ENCODE assay signal across 25 cellular contexts in genomic region chr4:98117363-98117762, GRCh38. TPM values are rescaled to one million over a fixed set of nuclear protein-coding genes. Genes with fewer than 3 reads are reported as not detected.
"Had no signal": no experiment of that assay in that cellular context is flagged by ENCODE, and none has a peak within 500 bp of the region (broad histone marks: within the 10 kb centered on the region; RNA-seq: fewer than 3 reads in every experiment).

No MANE protein-coding gene starts in this region.

- H3K4me1 ChIP-seq: stomach, suprapubic skin, testis, thyroid gland, tibial nerve, transverse colon, upper lobe of left lung, upper lobe of right lung, uterus, vagina had no signal

- H3K27me3 ChIP-seq: stomach, suprapubic skin, testis, thyroid gland, tibial artery, tibial nerve, transverse colon, upper lobe of left lung, upper lobe of right lung, uterus, vagina had no signal

- H3K27ac ChIP-seq: stomach, suprapubic skin, testis, thoracic aorta, thyroid gland, tibial artery, tibial nerve, transverse colon, upper lobe of left lung, upper lobe of right lung, uterus, vagina had no signal

- DNase-seq: stimulated activated CD4-positive, alpha-beta T cell treated with anti-CD3 and anti-CD28 coated beads, Interleukin-2, amount 100 ng/mL, for 48 hours; stimulated activated CD4-positive, alpha-beta T cell treated with anti-CD3 and anti-CD28 coated beads, Interleukin-4, amount 100 ng/mL, for 1 hour; stimulated activated CD4-positive, alpha-beta T cell treated with anti-CD3 and anti-CD28 coated beads, Interleukin-4, amount 100 ng/mL, for 24 hours; stimulated activated CD4-positive, alpha-beta T cell treated with anti-CD3 and anti-CD28 coated beads, Interleukin-4, amount 100 ng/mL, for 4 hours; stimulated activated CD8-positive, alpha-beta memory T cell treated with anti-CD3 and anti-CD28 coated beads, Interleukin-4, amount 100 ng/mL, for 48 hours; stimulated activated naive B cell treated with anti-CD40 and anti-IgM and Interleukin-4, amounts not matched to agents 10 μg/mL and 1 μg/mL and 100 μg/mL, for 72 hours; stimulated activated naive CD4-positive, alpha-beta T cell; stimulated activated naive CD4-positive, alpha-beta T cell treated with Interleukin-2 at 50 U/mL for 16 hours; stimulated activated naive CD8-positive, alpha-beta T cell treated with anti-CD3 and anti-CD28 coated beads, Interleukin-15, amount 100 ng/mL, for 72 hours; stimulated activated naive CD8-positive, alpha-beta T cell treated with anti-CD3 and anti-CD28 coated beads, Interleukin-15, Interleukin-2, amounts not matched to agents 100 U/mL and 50 U/mL, for 24 hours; stomach; substantia nigra; testis; thyroid gland; tibial artery; transverse colon; upper lobe of left lung; upper lobe of right lung; uterus had no signal

- H3K9me3 ChIP-seq: testis, thoracic aorta, thyroid gland, upper lobe of right lung, uterus, vagina had no signal

- ATAC-seq: stimulated activated effector memory CD8-positive, alpha-beta T cell treated with anti-CD3 and anti-CD28 coated beads, Interleukin-12 subunit alpha, Interleukin-12 subunit beta, amount 100 ng/mL, for 72 hours; stimulated activated memory B cell treated with anti-CD40 and anti-IgM and Interleukin-4, amounts not matched to agents 10 μg/mL and 1 μg/mL and 100 μg/mL, for 72 hours; stimulated activated naive B cell treated with anti-CD40 and anti-IgM and Interleukin-4, amounts not matched to agents 10 μg/mL and 1 μg/mL and 100 μg/mL, for 72 hours; stimulated activated naive CD8-positive, alpha-beta T cell treated with anti-CD3 and anti-CD28 coated beads, Interleukin-15, amount 100 ng/mL, for 72 hours; stimulated activated naive CD8-positive, alpha-beta T cell treated with anti-CD3 and anti-CD28 coated beads, Interleukin-15, Interleukin-2, amounts not matched to agents 100 U/mL and 50 U/mL, for 24 hours; upper lobe of right lung had no signal

- H3K36me3 ChIP-seq: stomach, suprapubic skin, thoracic aorta, thyroid gland, tibial artery, tibial nerve, transverse colon, upper lobe of left lung, upper lobe of right lung, uterus, vagina had no signal

- H3K4me3 ChIP-seq: stomach, suprapubic skin, testis, thoracic aorta, thyroid gland, tibial artery, tibial nerve, transverse colon, upper lobe of left lung, upper lobe of right lung, uterus, vagina had no signal

RNA-seq across cellular contexts. Expression of gene STPG2, which starts 25.9 kb away (rescaled TPM):
- total RNA-seq: thoracic aorta, vagina had no signal
